12 cellular contexts compared by ENCODE assay signal in the genomic region with DNA sequence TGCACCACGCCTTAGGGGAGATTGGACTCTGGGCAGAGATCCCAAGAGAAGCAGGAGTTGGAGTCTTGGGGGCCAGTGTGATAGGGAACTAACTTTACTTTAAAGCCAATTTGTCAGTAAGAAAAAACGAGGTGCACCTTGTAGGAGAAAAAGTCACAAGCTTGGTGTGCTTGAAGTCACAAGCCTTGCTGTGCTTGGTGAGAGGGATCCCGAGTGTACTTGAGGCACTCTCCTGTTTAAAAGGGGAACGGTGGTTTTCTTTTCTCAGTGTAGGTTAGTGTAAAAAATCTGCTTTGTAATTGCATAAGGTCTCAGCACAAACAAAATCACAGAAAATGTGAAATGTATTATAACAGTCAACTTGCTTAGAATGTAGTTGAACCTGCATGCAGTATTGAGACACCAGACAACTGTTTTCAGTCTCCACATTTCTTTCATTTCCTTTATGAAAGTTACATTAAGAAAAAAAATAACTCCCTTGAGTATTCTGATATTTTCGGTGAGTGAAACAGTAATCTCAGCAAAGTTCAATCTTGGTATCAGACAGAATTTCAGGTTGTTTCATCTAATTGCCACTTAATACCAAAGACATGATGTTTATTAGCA.
DNase-seq lines count a peak whose midpoint lies in the region; ATAC-seq and TF ChIP-seq lines count a peak whose summit lies in the region.
"Had no signal": no experiment of that assay in that cellular context is flagged by ENCODE, and none has a peak within 500 bp of the region (broad histone marks: within the 10 kb centered on the region; RNA-seq: fewer than 3 reads in every experiment).

No MANE protein-coding gene starts in this region.

- H3K4me2 ChIP-seq in KMS-11: peak overlapping the region; percentile 79
- no peak overlapping the region for H3K4me2 ChIP-seq in osteoblast (ENCODE audit: insufficient read depth, low read length)

- H3K9me3 ChIP-seq in thyroid gland (no peaks in the 10 kb centered on the region), osteoblast (ENCODE audit: low read depth, low read length) (no peaks in the 10 kb centered on the region)
- H3K9me3 ChIP-seq: prostate gland had no signal

- no peaks in the 10 kb centered on the region for H3K27me3 Mint-ChIP-seq in activated naive CD4-positive, alpha-beta T cell treated with anti-CD3 and anti-CD28 coated beads, Interleukin-2, amount 50 U/mL, for 24 hours

- peak overlapping the region; percentile 68 for H3K4me3 Mint-ChIP-seq in activated naive CD4-positive, alpha-beta T cell treated with anti-CD3 and anti-CD28 coated beads, Interleukin-2, amount 50 U/mL, for 24 hours

- intact Hi-C loops in thyroid gland (cut with DNase I): no loop called here

- H3K4me3 ChIP-seq in KMS-11 (IDR thresholded peaks at IDR 0.05; ENCODE audit: insufficient read depth, low read depth, low read length): no peak overlapping the region
- H3K4me3 ChIP-seq in thyroid gland (replicated peaks in 1 of 3): no peak overlapping the region
- H3K4me3 ChIP-seq in osteoblast (ENCODE audit: insufficient read depth, low read length): no peak overlapping the region
- H3K4me3 ChIP-seq: prostate gland had no signal

- H3K4me1 Mint-ChIP-seq in activated naive CD4-positive, alpha-beta T cell treated with anti-CD3 and anti-CD28 coated beads, Interleukin-2, amount 50 U/mL, for 24 hours: peaks cover 25% of the 10 kb centered on the region

- H3K27me3 ChIP-seq in KMS-11 (ENCODE audit: insufficient read depth, low read depth) (no peaks in the 10 kb centered on the region), thyroid gland (no peaks in the 10 kb centered on the region), osteoblast (ENCODE audit: insufficient read depth, low read length) (no peaks in the 10 kb centered on the region)

- ATAC-seq in GM21737 (IDR thresholded peaks at IDR 0.05; ENCODE audit: unreplicated experiment): peak; percentile 47

- WGBS in thyroid gland, 2 donors: 26 to 35% methylated on average over 5 of the region's 5 CpGs

- H3K4me1 ChIP-seq in KMS-11 (ENCODE audit: low read depth, poor library complexity, severe bottlenecking) (peaks cover 60% of the 10 kb centered on the region), thyroid gland (peaks cover 0 to 7% of the 10 kb centered on the region in 2 donors), osteoblast (ENCODE audit: insufficient read depth, low read length) (no peaks in the 10 kb centered on the region)
- H3K4me1 ChIP-seq: prostate gland had no signal

- TF ChIP-seq POLR2A in thyroid gland (IDR thresholded peaks at IDR 0.05): no peak

- no peaks in the 10 kb centered on the region for H3K36me3 Mint-ChIP-seq in activated naive CD4-positive, alpha-beta T cell treated with anti-CD3 and anti-CD28 coated beads, Interleukin-2, amount 50 U/mL, for 24 hours

- H3K9me3 Mint-ChIP-seq in activated naive CD4-positive, alpha-beta T cell treated with anti-CD3 and anti-CD28 coated beads, Interleukin-2, amount 50 U/mL, for 24 hours: no peaks in the 10 kb centered on the region

- H3K27ac ChIP-seq in KMS-11: peak overlapping the region; percentile 69
- no peak overlapping the region for H3K27ac ChIP-seq in thyroid gland
- no peak overlapping the region for H3K27ac ChIP-seq in osteoblast (ENCODE audit: low read depth, low read length)
- H3K27ac ChIP-seq: prostate gland had no signal

- in situ Hi-C loops in KBM-7 (cut with MboI; ENCODE audit: low pct_unique_long_range_greater_than_20kb, low sequenced_read_pairs): no loop called here

- H3K27ac Mint-ChIP-seq in activated naive CD4-positive, alpha-beta T cell treated with anti-CD3 and anti-CD28 coated beads, Interleukin-2, amount 50 U/mL, for 24 hours: peak overlapping the region; percentile 78

- H4K20me1 ChIP-seq in KMS-11 (ENCODE audit: insufficient read depth) (no peaks in the 10 kb centered on the region), osteoblast (ENCODE audit: insufficient read depth, low read length) (no peaks in the 10 kb centered on the region)

- no peaks in the 10 kb centered on the region for H3K79me2 ChIP-seq in KMS-11 (ENCODE audit: insufficient read depth, low read depth)
- H3K79me2 ChIP-seq in osteoblast (ENCODE audit: insufficient read depth, low read length): no peaks in the 10 kb centered on the region

- no peaks in the 10 kb centered on the region for H3K36me3 ChIP-seq in KMS-11 (ENCODE audit: insufficient read depth)
- no peaks in the 10 kb centered on the region for H3K36me3 ChIP-seq in thyroid gland
- no peaks in the 10 kb centered on the region for H3K36me3 ChIP-seq in osteoblast (ENCODE audit: insufficient read depth, low read length)
- H3K36me3 ChIP-seq: prostate gland had no signal

- H2AFZ ChIP-seq in KMS-11 (ENCODE audit: low read depth): peak overlapping the region; percentile 51; the same call in 1 of the 2 replicates
- H2AFZ ChIP-seq in osteoblast (ENCODE audit: low read length): no peak overlapping the region

- no peak for TF ChIP-seq CTCF in KMS-11 (conservative IDR thresholded peaks at IDR 0.05; ENCODE audit: low read depth, low read length)
- TF ChIP-seq CTCF in thyroid gland (IDR thresholded peaks at IDR 0.05): no peak
- TF ChIP-seq CTCF in osteoblast (IDR thresholded peaks at IDR 0.05; ENCODE audit: extremely low read depth, low read depth, low read length): no peak

- peak overlapping the region; percentile 17; the same call in 1 of the 2 replicates for H3K9ac ChIP-seq in KMS-11

- DNase-seq in activated naive CD4-positive, alpha-beta T cell (lab: John Stamatoyannopoulos, UW): no peak
- DNase-seq in thyroid gland (peak; percentile 59 to 60), NCI-H2029 (lab: John Stamatoyannopoulos, UW) (no peak), osteoblast (ENCODE audit: insufficient read length, low spot score, missing footprints) (no peak), KBM-7 (no peak)
- DNase-seq: GF-D8, IMR-90, NCI-H226 had no signal

Comparison
In these comparisons a context has a peak if more than half of its experiments do, and no peak if none do; other contexts are left out.
1. DNase-seq: peak in thyroid gland (2 of 2); none in activated naive CD4-positive, alpha-beta T cell (0 of 4), NCI-H2029 (single experiment), osteoblast (single experiment) and KBM-7 (single experiment).